Comparison of ENCODE assay signal across 8 cellular contexts in genomic region chr6:144334150-144334708, GRCh38. TPM values are rescaled to one million over a fixed set of nuclear protein-coding genes. Genes with fewer than 3 reads are reported as not detected.
DNase-seq lines count a peak whose midpoint lies in the region; ATAC-seq and TF ChIP-seq lines count a peak whose summit lies in the region.

No MANE protein-coding gene starts in this region.

- H3K27ac ChIP-seq in duodenal mucosa (ENCODE audit: low read depth, low read length) (no peak overlapping the region), neuronal stem cell (replicated peaks; ENCODE audit: low read length) (no peak overlapping the region), RWPE1 (no peak overlapping the region)

- WGBS in neuronal stem cell (ENCODE audit: extremely low coverage in 2 of 2, insufficient read length in 2 of 2, insufficient replicate concordance in 1 of 2), 2 donors = no CpG with 5 or more reads among the region's 12 CpGs

- H3K4me2 ChIP-seq in neuronal stem cell (ENCODE audit: insufficient read depth, low read length, poor library complexity, severe bottlenecking) = no peak overlapping the region

- no peak overlapping the region for H3K18ac ChIP-seq in neuronal stem cell (ENCODE audit: low read length)

- H2BK5ac ChIP-seq in neuronal stem cell (ENCODE audit: low read length) = no peak overlapping the region

- H2BK12ac ChIP-seq in neuronal stem cell (ENCODE audit: low read length) = no peak overlapping the region

- no peaks in the 10 kb centered on the region for H3K27me3 Mint-ChIP-seq in T-helper 17 cell

- no peak for TF ChIP-seq CTCF in RWPE1 (conservative IDR thresholded peaks at IDR 0.05; ENCODE audit: low read depth)

- H2BK120ac ChIP-seq in neuronal stem cell (ENCODE audit: low read depth, low read length) = no peak overlapping the region

- H2BK15ac ChIP-seq in neuronal stem cell (ENCODE audit: low read length) = no peak overlapping the region

- H3K14ac ChIP-seq in neuronal stem cell (ENCODE audit: low read length) = no peak overlapping the region

- POLR2A ChIA-PET in RWPE1 (lab: Yijun Ruan, JAX; ENCODE audit: low non-redundant PET) = no interaction called here

- peak; percentile 65 for ATAC-seq in GM19043 (IDR thresholded peaks at IDR 0.05; ENCODE audit: low read depth, unreplicated experiment)
- ATAC-seq in HG03064 (IDR thresholded peaks at IDR 0.05; ENCODE audit: low read depth, unreplicated experiment) = peak; percentile 58
- peak; percentile 81 for ATAC-seq in T-helper 17 cell

- H3K4me1 ChIP-seq in duodenal mucosa (ENCODE audit: control insufficient read depth in 1 of 2, insufficient read depth in 2 of 2, low read length in 2 of 2) (peaks cover 25 to 35% of the 10 kb centered on the region in 2 donors), neuronal stem cell (ENCODE audit: control insufficient read depth in 2 of 2, insufficient read depth in 1 of 2, low read depth in 1 of 2, low read length in 2 of 2) (peaks cover 0 to 3% of the 10 kb centered on the region in 2 donors)

- H2AFZ ChIP-seq in neuronal stem cell (ENCODE audit: low read length) = no peak overlapping the region

- no peaks in the 10 kb centered on the region for H3K27me3 ChIP-seq in duodenal mucosa (ENCODE audit: control insufficient read depth in 1 of 2, insufficient read depth in 2 of 2, low read length in 2 of 2)
- H3K27me3 ChIP-seq in neuronal stem cell (ENCODE audit: control insufficient read depth in 3 of 3, insufficient read depth in 3 of 3, low read depth in 1 of 3, low read length in 3 of 3) = no peaks in the 10 kb centered on the region

- DNase-seq in T-helper 17 cell (peak; percentile 23 to 48 (median 23)), neuronal stem cell (ENCODE audit: low spot score) (no peak), NCI-H226 (no peak), RWPE1 (ENCODE audit: low spot score) (no peak)
- peak; percentile 59 to 60 for DNase-seq in stimulated activated CD8-positive, alpha-beta memory T cell treated with anti-CD3 and anti-CD28 coated beads, Interleukin-15, amount 100 ng/mL, for 48 hours (ENCODE audit: low read depth in 2 of 2)

- CTCF ChIA-PET in RWPE1 (lab: Yijun Ruan, JAX) = no interaction called here

- no peak overlapping the region for H3K4ac ChIP-seq in neuronal stem cell (ENCODE audit: low read length)

- H3K23ac ChIP-seq in neuronal stem cell (ENCODE audit: low read depth, low read length, poor library complexity) = no peak overlapping the region

- H3K36me3 ChIP-seq in duodenal mucosa (ENCODE audit: control insufficient read depth in 1 of 2, insufficient read depth in 2 of 2, low read length in 2 of 2) (no peaks in the 10 kb centered on the region), neuronal stem cell (replicated peaks in 1 of 2; ENCODE audit: control insufficient read depth in 2 of 2, insufficient read depth in 2 of 2, low read length in 2 of 2) (no peaks in the 10 kb centered on the region)

- H3K4me3 ChIP-seq in duodenal mucosa (ENCODE audit: low read depth in 1 of 2, low read length in 2 of 2) = peak overlapping the region; percentile 53 to 55
- H3K4me3 ChIP-seq in neuronal stem cell (ENCODE audit: low read length in 2 of 2) = no peak overlapping the region

- no peak overlapping the region for H4K8ac ChIP-seq in neuronal stem cell (ENCODE audit: low read depth, low read length)

- H4K91ac ChIP-seq in neuronal stem cell (ENCODE audit: low read depth, low read length, poor library complexity) = no peak overlapping the region

- peak overlapping the region; percentile 92 for H3K27ac Mint-ChIP-seq in T-helper 17 cell

- peak overlapping the region in 1 of 2 donors; percentile 27 for H3K9ac ChIP-seq in duodenal mucosa (ENCODE audit: low read depth in 1 of 2, low read length in 2 of 2)
- no peak overlapping the region for H3K9ac ChIP-seq in neuronal stem cell (ENCODE audit: low read depth, low read length, poor library complexity)

- H3K4me3 Mint-ChIP-seq in T-helper 17 cell = peak overlapping the region; percentile 81

- no peak overlapping the region for H2AK5ac ChIP-seq in neuronal stem cell (ENCODE audit: low read depth, low read length)

- H3K9me3 ChIP-seq in T-helper 17 cell (ENCODE audit: control insufficient read depth, low read length, poor library complexity, severe bottlenecking) (no peaks in the 10 kb centered on the region), duodenal mucosa (ENCODE audit: control insufficient read depth in 1 of 2, low read length in 2 of 2) (no peaks in the 10 kb centered on the region), neuronal stem cell (replicated peaks in 1 of 2; ENCODE audit: control insufficient read depth in 2 of 2, insufficient read depth in 1 of 2, low read depth in 1 of 2, low read length in 2 of 2) (peaks cover 0 to 3% of the 10 kb centered on the region in 2 donors)

- H3K4me1 Mint-ChIP-seq in T-helper 17 cell = peaks cover 37% of the 10 kb centered on the region

- peaks cover 6% of the 10 kb centered on the region for H3K79me1 ChIP-seq in neuronal stem cell (ENCODE audit: low read depth, low read length)

- no peaks in the 10 kb centered on the region for H3K36me3 Mint-ChIP-seq in T-helper 17 cell (ENCODE audit: low read depth)

RNA-seq across cellular contexts. Expression of gene UTRN, which starts 49.1 kb away (rescaled TPM):
- 100 to 1,000 TPM; 207 to 232 TPM for total RNA-seq in T-helper 17 cell
- 13.3 TPM for polyA plus RNA-seq in neuronal stem cell (2013, experiment 1 of 2)
- polyA plus RNA-seq in neuronal stem cell (2013, experiment 2 of 2) = 12.3 TPM

Comparison
In these comparisons a context has a peak if more than half of its experiments do, and no peak if none do; other contexts are left out.
1. DNase-seq: peak in T-helper 17 cell (3 of 3) and stimulated activated CD8-positive, alpha-beta memory T cell treated with anti-CD3 and anti-CD28 coated beads, Interleukin-15, amount 100 ng/mL, for 48 hours (2 of 2); none in neuronal stem cell (single experiment), NCI-H226 (single experiment) and RWPE1 (single experiment).
2. H3K4me3 ChIP-seq: peak in duodenal mucosa (2 of 2); none in neuronal stem cell (0 of 2).
3. Peak in every context shown above with its lines, with median percentiles within 50 percentile points of each other: ATAC-seq.